In the genomic region with DNA sequence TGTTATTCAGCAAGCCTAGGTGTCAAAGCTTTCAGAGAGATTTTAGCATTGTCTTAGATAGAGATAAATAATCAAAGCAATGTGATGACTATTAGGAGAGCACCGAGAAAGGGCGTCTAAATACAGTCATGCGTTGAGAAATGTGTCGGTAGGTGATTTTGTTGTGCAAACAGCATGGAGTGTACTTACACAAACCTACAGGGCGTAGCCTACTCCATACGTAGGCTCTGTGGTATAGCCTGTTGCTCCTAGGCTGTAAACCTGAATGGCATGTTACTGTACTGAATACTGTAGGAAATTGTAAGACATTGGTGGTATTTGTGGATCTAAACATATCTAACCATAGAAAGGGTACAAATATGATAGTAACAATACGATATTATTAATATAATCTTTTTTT, we compare ENCODE assay signal across 22 cellular contexts. TPM values are rescaled to one million over a fixed set of nuclear protein-coding genes. Genes with fewer than 3 reads are reported as not detected.
DNase-seq lines count a peak whose midpoint lies in the region; ATAC-seq and TF ChIP-seq lines count a peak whose summit lies in the region.
"Had no signal": no experiment of that assay in that cellular context is flagged by ENCODE, and none has a peak within 500 bp of the region (broad histone marks: within the 10 kb centered on the region; RNA-seq: fewer than 3 reads in every experiment).

No MANE protein-coding gene starts in this region.

- peak; percentile 35 for ATAC-seq in Right ventricle myocardium superior (ENCODE audit: poor library complexity)
- ATAC-seq: PC-3 had no signal

- no peak for DNase-seq in Right ventricle myocardium superior
- DNase-seq in cardiac septum (ENCODE audit: low spot score) = no peak
- peak; percentile 49 for DNase-seq in epithelial cell of esophagus (ENCODE audit: low read depth)
- no peak for DNase-seq in trophoblast cell
- DNase-seq in effector memory CD4-positive, alpha-beta T cell = no peak
- no peak for DNase-seq in activated CD8-positive, alpha-beta memory T cell treated with anti-CD3 and anti-CD28 coated beads for 24 hours
- DNase-seq in RWPE1 (ENCODE audit: low spot score) = no peak
- DNase-seq in NCI-H1694 (lab: John Stamatoyannopoulos, UW) = no peak
- DNase-seq: 8988T, DND-41, H9, HFFc6, MG63, NCI-H1417, NCI-H187 treated with DMSO at 0.1 percent for 48 hours, NCI-H226, NCI-H524 treated with DMSO at 0.1 percent for 48 hours, PC-3, SIG-M5, SK-N-SH had no signal

- H3K14ac ChIP-seq in trophoblast cell (ENCODE audit: low read length) = no peak overlapping the region

- no peak overlapping the region for H2AFZ ChIP-seq in trophoblast cell (ENCODE audit: insufficient read depth, low read length, poor library complexity)

- H3K4ac ChIP-seq in trophoblast cell (ENCODE audit: low read depth, low read length) = peak overlapping the region; percentile 21

- no peak overlapping the region for H3K4me2 ChIP-seq in trophoblast cell (ENCODE audit: low read length)
- H3K4me2 ChIP-seq: SK-N-SH had no signal

- CTCF ChIA-PET in RWPE1 (lab: Yijun Ruan, JAX) = no interaction called here

- no peak overlapping the region for H3K9ac ChIP-seq in trophoblast cell (ENCODE audit: low read length)
- H3K9ac ChIP-seq: BLaER1 treated with 17β-estradiol and CSF1 and Interleukin-3, amounts not matched to agents 10 nM and 100 nM; SK-N-SH had no signal

- H2AK5ac ChIP-seq in trophoblast cell (ENCODE audit: low read length) = no peak overlapping the region

- H2BK120ac ChIP-seq in trophoblast cell (ENCODE audit: insufficient read depth, low read length, poor library complexity) = no peak overlapping the region

- no peaks in the 10 kb centered on the region for H3K9me3 ChIP-seq in trophoblast cell (ENCODE audit: insufficient read depth, low read depth, low read length)
- no peaks in the 10 kb centered on the region for H3K9me3 ChIP-seq in effector memory CD4-positive, alpha-beta T cell (ENCODE audit: control insufficient read depth, low read length)
- H3K9me3 ChIP-seq: MG63, SK-N-SH had no signal

- no peaks in the 10 kb centered on the region for H3K27me3 ChIP-seq in trophoblast cell (ENCODE audit: insufficient read depth, low read length)
- H3K27me3 ChIP-seq in effector memory CD4-positive, alpha-beta T cell (replicated peaks; ENCODE audit: control insufficient read depth, insufficient read depth, low read length, poor library complexity, severe bottlenecking) = no peaks in the 10 kb centered on the region
- H3K27me3 ChIP-seq: BLaER1 treated with 17β-estradiol and CSF1 and Interleukin-3, amounts not matched to agents 10 nM and 100 nM; MG63 had no signal

- no peak overlapping the region for H2BK12ac ChIP-seq in trophoblast cell (ENCODE audit: low read length)

- no peak for TF ChIP-seq CTCF in epithelial cell of esophagus (IDR thresholded peaks at IDR 0.05; ENCODE audit: insufficient read depth, low read depth, low read length, missing control alignments)
- no peak for TF ChIP-seq CTCF in RWPE1 (conservative IDR thresholded peaks at IDR 0.05; ENCODE audit: low read depth)

- peaks cover 2 to 3% of the 10 kb centered on the region in 2 experiments for H3K36me3 ChIP-seq in trophoblast cell (ENCODE audit: control insufficient read depth in 1 of 2, insufficient read depth in 2 of 2, low read length in 2 of 2)
- no peaks in the 10 kb centered on the region for H3K36me3 ChIP-seq in effector memory CD4-positive, alpha-beta T cell (ENCODE audit: control insufficient read depth, insufficient read depth, low read length)

- H3K4me3 ChIP-seq in epithelial cell of esophagus (ENCODE audit: low read length) = no peak overlapping the region
- H3K4me3 ChIP-seq in trophoblast cell (ENCODE audit: low read depth, low read length) = no peak overlapping the region
- H3K4me3 ChIP-seq in effector memory CD4-positive, alpha-beta T cell (ENCODE audit: insufficient read depth, low read depth, low read length, poor library complexity, severe bottlenecking) = no peak overlapping the region
- H3K4me3 ChIP-seq: BLaER1 treated with 17β-estradiol and CSF1 and Interleukin-3, amounts not matched to agents 10 nM and 100 nM; GM12878; MG63 had no signal

- H4K8ac ChIP-seq in trophoblast cell (ENCODE audit: low read depth, low read length) = no peak overlapping the region

- no peak overlapping the region for H3K18ac ChIP-seq in trophoblast cell (ENCODE audit: low read length)

- H3K23ac ChIP-seq in trophoblast cell (ENCODE audit: low read length) = no peak overlapping the region

- POLR2A ChIA-PET in RWPE1 (lab: Yijun Ruan, JAX; ENCODE audit: low non-redundant PET) = no interaction called here

- intact Hi-C loops in Right ventricle myocardium superior (cut with DNase I) (loop anchor here (2.0 kb wide), 1 partner anchor 33 kb away; no protein-coding TSS in a partner anchor), cardiac septum (cut with DNase I) (no loop called here)

- peaks cover 3% of the 10 kb centered on the region for H3K79me2 ChIP-seq in trophoblast cell (ENCODE audit: control insufficient read depth, insufficient read depth, low read length, poor library complexity)

- no peaks in the 10 kb centered on the region for H3K79me1 ChIP-seq in trophoblast cell (ENCODE audit: low read length)

- H3K27ac ChIP-seq in trophoblast cell (ENCODE audit: low read depth, low read length) (no peak overlapping the region), RWPE1 (no peak overlapping the region)
- H3K27ac ChIP-seq in effector memory CD4-positive, alpha-beta T cell (ENCODE audit: insufficient read depth, low read length, poor library complexity, severe bottlenecking) = no peak overlapping the region

- H2BK5ac ChIP-seq in trophoblast cell (ENCODE audit: low read depth, low read length, poor library complexity) = no peak overlapping the region

- no CpG with 5 or more reads among the region's 7 CpGs for WGBS in trophoblast cell (ENCODE audit: extremely low coverage, insufficient coverage, insufficient read length)

- H4K12ac ChIP-seq in trophoblast cell (ENCODE audit: low read depth, low read length) = no peak overlapping the region

- H4K91ac ChIP-seq in trophoblast cell (ENCODE audit: low read depth, low read length) = no peak overlapping the region

- no peaks in the 10 kb centered on the region for H3K4me1 ChIP-seq in trophoblast cell (ENCODE audit: control insufficient read depth in 1 of 2, insufficient read depth in 2 of 2, low read length in 2 of 2)
- no peaks in the 10 kb centered on the region for H3K4me1 ChIP-seq in effector memory CD4-positive, alpha-beta T cell (ENCODE audit: control insufficient read depth, insufficient read depth, low read length, poor library complexity, severe bottlenecking)

RNA-seq across cellular contexts. Expression of a gene that starts 31.8 kb away (rescaled TPM):
- total RNA-seq in Right ventricle myocardium superior = 66.8 TPM
- total RNA-seq in cardiac septum = 93.6 TPM
- polyA plus RNA-seq in trophoblast cell (2013) = 22.7 and 23.1 TPM in 2 replicates
